14 cellular contexts compared by ENCODE assay signal in the genomic region with DNA sequence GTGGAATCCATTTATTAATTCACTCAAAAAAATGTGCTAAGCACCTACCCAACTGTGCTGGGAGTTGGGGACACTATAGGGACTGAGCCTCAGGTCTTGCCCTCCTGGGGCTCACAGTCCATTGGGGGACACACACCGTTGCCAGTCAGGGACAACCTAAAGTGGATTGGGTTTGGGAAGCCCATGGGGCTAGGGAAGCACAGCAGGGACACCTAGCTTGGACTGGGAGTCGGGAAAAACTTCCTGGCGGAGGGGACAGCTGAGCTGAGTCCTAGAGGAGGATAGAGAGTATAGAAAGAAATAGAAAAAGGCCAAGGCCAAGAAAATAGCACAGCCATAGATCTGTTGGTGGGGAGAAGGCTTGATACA. TPM values are rescaled to one million over a fixed set of nuclear protein-coding genes. Genes with fewer than 3 reads are reported as not detected.
DNase-seq lines count a peak whose midpoint lies in the region; ATAC-seq and TF ChIP-seq lines count a peak whose summit lies in the region.
"Had no signal": no experiment of that assay in that cellular context is flagged by ENCODE, and none has a peak within 500 bp of the region (broad histone marks: within the 10 kb centered on the region; RNA-seq: fewer than 3 reads in every experiment).

No MANE protein-coding gene starts in this region.

- H2AFZ ChIP-seq in Karpas-422 (ENCODE audit: low read length) = no peak overlapping the region

- H3K4me3 ChIP-seq in Karpas-422 (ENCODE audit: low read length) = no peak overlapping the region
- H3K4me3 ChIP-seq in effector memory CD4-positive, alpha-beta T cell (ENCODE audit: insufficient read depth, low read depth, low read length, poor library complexity, severe bottlenecking) = no peak overlapping the region
- H3K4me3 ChIP-seq: psoas muscle had no signal

- DNase-seq in activated T-cell treated with anti-CD3 and anti-CD28 coated beads, Interleukin-2, amount 50 U/mL, for 1 hour = peak; percentile 39
- DNase-seq in activated T-cell treated with anti-CD3 and anti-CD28 coated beads, Interleukin-2, amount 50 U/mL, for 72 hours = no peak
- DNase-seq in Karpas-422 (no peak), neural crest cell (ENCODE audit: low read depth, low spot score) (no peak), GM20000 (ENCODE audit: low spot score) (no peak)
- DNase-seq in effector memory CD4-positive, alpha-beta T cell = peak in 2 of 3 donors; percentile 50 to 51
- DNase-seq: activated naive CD4-positive, alpha-beta T cell treated with anti-CD3 and anti-CD28 coated beads for 36 hours; endodermal cell; foreskin keratinocyte; NCI-H2171 treated with DMSO at 0.1 percent for 48 hours; psoas muscle had no signal

- H3K27me3 ChIP-seq in Karpas-422 (ENCODE audit: low read length) = no peaks in the 10 kb centered on the region
- no peaks in the 10 kb centered on the region for H3K27me3 ChIP-seq in effector memory CD4-positive, alpha-beta T cell (replicated peaks; ENCODE audit: control insufficient read depth, insufficient read depth, low read length, poor library complexity, severe bottlenecking)
- H3K27me3 ChIP-seq: foreskin keratinocyte had no signal

- no peak overlapping the region for H3K27ac Mint-ChIP-seq in activated T-cell treated with anti-CD3 and anti-CD28 coated beads, Interleukin-2, amount 50 U/mL, for 72 hours
- H3K27ac Mint-ChIP-seq in neural crest cell (ENCODE audit: unreplicated experiment) = no peak overlapping the region
- H3K27ac Mint-ChIP-seq: activated naive CD4-positive, alpha-beta T cell treated with anti-CD3 and anti-CD28 coated beads for 36 hours; endodermal cell had no signal

- no peak overlapping the region for H3K9ac ChIP-seq in Karpas-422 (ENCODE audit: low read length)

- H3K9me3 Mint-ChIP-seq in activated T-cell treated with anti-CD3 and anti-CD28 coated beads, Interleukin-2, amount 50 U/mL, for 72 hours = no peaks in the 10 kb centered on the region
- H3K9me3 Mint-ChIP-seq in neural crest cell = no peaks in the 10 kb centered on the region
- H3K9me3 Mint-ChIP-seq: activated naive CD4-positive, alpha-beta T cell treated with anti-CD3 and anti-CD28 coated beads for 36 hours; endodermal cell had no signal

- H3K4me2 ChIP-seq in Karpas-422 (ENCODE audit: low read depth, low read length, poor library complexity, severe bottlenecking) = peak overlapping the region; percentile 13

- TF ChIP-seq CTCF in neural crest cell (conservative IDR thresholded peaks at IDR 0.05) (no peak), GM20000 (IDR thresholded peaks at IDR 0.05; ENCODE audit: extremely low read depth, missing control alignments) (no peak)

- no peaks in the 10 kb centered on the region for H3K79me2 ChIP-seq in Karpas-422 (ENCODE audit: low read length)

- H3K9me3 ChIP-seq in Karpas-422 (ENCODE audit: low read length) = no peaks in the 10 kb centered on the region
- H3K9me3 ChIP-seq in effector memory CD4-positive, alpha-beta T cell (ENCODE audit: control insufficient read depth, low read length) = no peaks in the 10 kb centered on the region
- H3K9me3 ChIP-seq: psoas muscle had no signal

- H3K27ac ChIP-seq in Karpas-422 (ENCODE audit: low read length) = no peak overlapping the region
- no peak overlapping the region for H3K27ac ChIP-seq in effector memory CD4-positive, alpha-beta T cell (ENCODE audit: insufficient read depth, low read length, poor library complexity, severe bottlenecking)
- H3K27ac ChIP-seq: foreskin keratinocyte, psoas muscle had no signal

- H3K4me1 ChIP-seq in Karpas-422 (ENCODE audit: low read length) = peaks cover 29% of the 10 kb centered on the region
- peaks cover 7% of the 10 kb centered on the region for H3K4me1 ChIP-seq in effector memory CD4-positive, alpha-beta T cell (ENCODE audit: control insufficient read depth, insufficient read depth, low read length, poor library complexity, severe bottlenecking)
- H3K4me1 ChIP-seq: foreskin keratinocyte had no signal

- peaks cover 45% of the 10 kb centered on the region for H3K4me1 Mint-ChIP-seq in activated T-cell treated with anti-CD3 and anti-CD28 coated beads, Interleukin-2, amount 50 U/mL, for 72 hours (ENCODE audit: low read depth)
- peaks cover 18% of the 10 kb centered on the region for H3K4me1 Mint-ChIP-seq in neural crest cell

- H3K36me3 ChIP-seq in Karpas-422 (ENCODE audit: insufficient read depth, low read length) = no peaks in the 10 kb centered on the region
- peaks cover 6% of the 10 kb centered on the region for H3K36me3 ChIP-seq in effector memory CD4-positive, alpha-beta T cell (ENCODE audit: control insufficient read depth, insufficient read depth, low read length)

- H3K36me3 Mint-ChIP-seq in activated T-cell treated with anti-CD3 and anti-CD28 coated beads, Interleukin-2, amount 50 U/mL, for 72 hours (ENCODE audit: insufficient read depth in 2 of 2) = peaks cover 1 to 3% of the 10 kb centered on the region in 2 donors
- no peaks in the 10 kb centered on the region for H3K36me3 Mint-ChIP-seq in neural crest cell (ENCODE audit: low read depth)

- peaks cover 43% of the 10 kb centered on the region for H3K27me3 Mint-ChIP-seq in activated T-cell treated with anti-CD3 and anti-CD28 coated beads, Interleukin-2, amount 50 U/mL, for 72 hours (ENCODE audit: low read depth)
- H3K27me3 Mint-ChIP-seq in neural crest cell (ENCODE audit: low read depth) = peaks cover 64% of the 10 kb centered on the region

- H4K20me1 ChIP-seq in Karpas-422 (ENCODE audit: insufficient read depth, low read depth, low read length) = no peaks in the 10 kb centered on the region

- H3K4me3 Mint-ChIP-seq in activated T-cell treated with anti-CD3 and anti-CD28 coated beads, Interleukin-2, amount 50 U/mL, for 72 hours = peak overlapping the region in 1 of 2 donors; percentile 55
- peak overlapping the region; percentile 79 for H3K4me3 Mint-ChIP-seq in neural crest cell
- H3K4me3 Mint-ChIP-seq: endodermal cell had no signal

- H3K9me2 ChIP-seq in Karpas-422 (replicated peaks; ENCODE audit: insufficient read depth, low read length) = no peaks in the 10 kb centered on the region

- ATAC-seq in activated T-cell treated with anti-CD3 and anti-CD28 coated beads, Interleukin-2, amount 50 U/mL, for 72 hours (replicated peaks in 1 of 2) = no peak
- ATAC-seq in GM21576 (IDR thresholded peaks at IDR 0.05; ENCODE audit: unreplicated experiment) (no peak), HG03025 (IDR thresholded peaks at IDR 0.05; ENCODE audit: low FRiP score, unreplicated experiment) (no peak)
- ATAC-seq: foreskin keratinocyte, Panc1, psoas muscle had no signal

RNA-seq across cellular contexts. Expression of a gene that starts 8.5 kb away (rescaled TPM):
- 10 to 100 TPM; 20.3 to 24.6 TPM for total RNA-seq in activated T-cell treated with anti-CD3 and anti-CD28 coated beads, Interleukin-2, amount 50 U/mL, for 72 hours
- 2.5 and 4.0 TPM in 2 replicates for total RNA-seq in Karpas-422 (2014; rRNA removed; shearing (Covaris generic); ENCODE audit: low replicate concordance)
- 0.26 and 0.45 TPM in 2 replicates for total RNA-seq in neural crest cell

RNA-seq across cellular contexts. Expression of a gene that starts 20.5 kb away (rescaled TPM):
- 1 to 10 TPM; 4.1 to 4.9 TPM for total RNA-seq in activated T-cell treated with anti-CD3 and anti-CD28 coated beads, Interleukin-2, amount 50 U/mL, for 72 hours
- 3.1 and 4.6 TPM in 2 replicates for total RNA-seq in Karpas-422 (2014; rRNA removed; shearing (Covaris generic); ENCODE audit: low replicate concordance)
- total RNA-seq in neural crest cell = 16.2 and 19.8 TPM in 2 replicates

RNA-seq across cellular contexts. Expression of a gene that starts 21.9 kb away (rescaled TPM):
- total RNA-seq in activated T-cell treated with anti-CD3 and anti-CD28 coated beads, Interleukin-2, amount 50 U/mL, for 72 hours = 1 to 10 TPM; 6.7 to 6.8 TPM
- 0.71 and 8.0 TPM in 2 replicates for total RNA-seq in Karpas-422 (2014; rRNA removed; shearing (Covaris generic); ENCODE audit: low replicate concordance)
- not detected in 2 replicates for total RNA-seq in neural crest cell

RNA-seq across cellular contexts. Expression of a gene that starts 30.9 kb away (rescaled TPM):
- 100 to 1,000 TPM; 120 to 133 TPM for total RNA-seq in activated T-cell treated with anti-CD3 and anti-CD28 coated beads, Interleukin-2, amount 50 U/mL, for 72 hours
- 77.9 and 97.9 TPM in 2 replicates for total RNA-seq in Karpas-422 (2014; rRNA removed; shearing (Covaris generic); ENCODE audit: low replicate concordance)
- 46.1 and 49.9 TPM in 2 replicates for total RNA-seq in neural crest cell

RNA-seq across cellular contexts. Expression of a gene that starts 52.6 kb away (rescaled TPM):
- total RNA-seq in activated T-cell treated with anti-CD3 and anti-CD28 coated beads, Interleukin-2, amount 50 U/mL, for 72 hours = 10 to 100 TPM; 71.0 to 73.9 TPM
- 121 and 175 TPM in 2 replicates for total RNA-seq in Karpas-422 (2014; rRNA removed; shearing (Covaris generic); ENCODE audit: low replicate concordance)
- 111 and 115 TPM in 2 replicates for total RNA-seq in neural crest cell

Comparison
In these comparisons a context has a peak if more than half of its experiments do, and no peak if none do; other contexts are left out.
1. DNase-seq: peak in activated T-cell treated with anti-CD3 and anti-CD28 coated beads, Interleukin-2, amount 50 U/mL, for 1 hour (single experiment) and effector memory CD4-positive, alpha-beta T cell (2 of 3); none in activated T-cell treated with anti-CD3 and anti-CD28 coated beads, Interleukin-2, amount 50 U/mL, for 72 hours (0 of 2), Karpas-422 (single experiment), neural crest cell (single experiment) and GM20000 (single experiment).